11 cellular contexts compared by ENCODE assay signal in genomic region chr9:129954868-129955550, GRCh38.
DNase-seq lines count a peak whose midpoint lies in the region; ATAC-seq and TF ChIP-seq lines count a peak whose summit lies in the region.
"Had no signal": no experiment of that assay in that cellular context is flagged by ENCODE, and none has a peak within 500 bp of the region (broad histone marks: within the 10 kb centered on the region; RNA-seq: fewer than 3 reads in every experiment).

No MANE protein-coding gene starts in this region.

- no peaks in the 10 kb centered on the region for H3K9me3 ChIP-seq in right cardiac atrium (ENCODE audit: control insufficient read depth, low read length)
- H3K9me3 ChIP-seq in vagina, result no peaks in the 10 kb centered on the region
- H3K9me3 ChIP-seq in MG63, result no peaks in the 10 kb centered on the region

- H3K4me1 ChIP-seq in right cardiac atrium (ENCODE audit: control insufficient read depth, insufficient read depth, low read length) (no peaks in the 10 kb centered on the region), vagina (peaks cover 11% of the 10 kb centered on the region)

- peak overlapping the region; percentile 19 for H3K4me3 Mint-ChIP-seq in activated naive CD4-positive, alpha-beta T cell treated with anti-CD3 and anti-CD28 coated beads, Interleukin-2, amount 50 U/mL, for 24 hours
- H3K4me3 Mint-ChIP-seq in activated CD4-positive, alpha-beta memory T cell treated with anti-CD3 and anti-CD28 coated beads for 36 hours, result no peak overlapping the region

- H3K27me3 Mint-ChIP-seq in activated naive CD4-positive, alpha-beta T cell treated with anti-CD3 and anti-CD28 coated beads, Interleukin-2, amount 50 U/mL, for 24 hours, result no peaks in the 10 kb centered on the region
- H3K27me3 Mint-ChIP-seq in activated CD4-positive, alpha-beta memory T cell treated with anti-CD3 and anti-CD28 coated beads for 36 hours, result no peaks in the 10 kb centered on the region

- WGBS in right cardiac atrium, result 54% methylated on average over 6 of the region's 6 CpGs

- peak overlapping the region; percentile 91 for H3K27ac Mint-ChIP-seq in activated naive CD4-positive, alpha-beta T cell treated with anti-CD3 and anti-CD28 coated beads, Interleukin-2, amount 50 U/mL, for 24 hours
- H3K27ac Mint-ChIP-seq in activated CD4-positive, alpha-beta memory T cell treated with anti-CD3 and anti-CD28 coated beads for 36 hours, result peak overlapping the region; percentile 54

- TF ChIP-seq CTCF in vagina (IDR thresholded peaks at IDR 0.05), result no peak

- H3K36me3 ChIP-seq in vagina (peaks cover 0 to 27% of the 10 kb centered on the region in 2 donors), MG63 (peaks cover 21% of the 10 kb centered on the region)

- H3K27me3 ChIP-seq in right cardiac atrium (ENCODE audit: control insufficient read depth, insufficient read depth), result no peaks in the 10 kb centered on the region
- H3K27me3 ChIP-seq in vagina, result no peaks in the 10 kb centered on the region
- H3K27me3 ChIP-seq in MG63, result no peaks in the 10 kb centered on the region

- CTCF ChIA-PET in activated CD4-positive, alpha-beta memory T cell treated with anti-CD3 and anti-CD28 coated beads for 36 hours (lab: Charles Lee), result interaction anchor here (0.6 to 1.4 kb wide), 3 partner anchors 18 to 153 kb away, joined by 3 to 4 read pairs (median 3); no protein-coding TSS in a partner anchor

- H3K27ac ChIP-seq in right cardiac atrium (ENCODE audit: low read length) (no peak overlapping the region), vagina (peak overlapping the region; percentile 27)
- H3K27ac ChIP-seq: epithelial cell of prostate had no signal

- H3K36me3 Mint-ChIP-seq in activated naive CD4-positive, alpha-beta T cell treated with anti-CD3 and anti-CD28 coated beads, Interleukin-2, amount 50 U/mL, for 24 hours, result peaks cover 21% of the 10 kb centered on the region
- H3K36me3 Mint-ChIP-seq in activated CD4-positive, alpha-beta memory T cell treated with anti-CD3 and anti-CD28 coated beads for 36 hours, result peaks cover 51% of the 10 kb centered on the region

- peaks cover 45% of the 10 kb centered on the region for H3K4me1 Mint-ChIP-seq in activated naive CD4-positive, alpha-beta T cell treated with anti-CD3 and anti-CD28 coated beads, Interleukin-2, amount 50 U/mL, for 24 hours
- peaks cover 51% of the 10 kb centered on the region for H3K4me1 Mint-ChIP-seq in activated CD4-positive, alpha-beta memory T cell treated with anti-CD3 and anti-CD28 coated beads for 36 hours (ENCODE audit: low read depth)

- TF ChIP-seq POLR2A in vagina (IDR thresholded peaks at IDR 0.05), result no peak

- H3K4me3 ChIP-seq in right cardiac atrium (ENCODE audit: low read length) (no peak overlapping the region), vagina (no peak overlapping the region), MG63 (no peak overlapping the region)

- no peaks in the 10 kb centered on the region for H3K9me3 Mint-ChIP-seq in activated naive CD4-positive, alpha-beta T cell treated with anti-CD3 and anti-CD28 coated beads, Interleukin-2, amount 50 U/mL, for 24 hours
- no peaks in the 10 kb centered on the region for H3K9me3 Mint-ChIP-seq in activated CD4-positive, alpha-beta memory T cell treated with anti-CD3 and anti-CD28 coated beads for 36 hours

- peak; percentile 40 to 42 for ATAC-seq in right cardiac atrium

- POLR2A ChIA-PET in activated CD4-positive, alpha-beta memory T cell treated with anti-CD3 and anti-CD28 coated beads for 36 hours (lab: Charles Lee), result interaction anchor here (0.6 kb wide), 4 partner anchors 10 to 177 kb away, joined by 3 to 4 read pairs (median 3); no protein-coding TSS in a partner anchor

- intact Hi-C loops in activated CD4-positive, alpha-beta memory T cell treated with anti-CD3 and anti-CD28 coated beads for 36 hours (cut with micrococcal nuclease), result no loop called here
- intact Hi-C loops in right cardiac atrium (cut with DNase I) (no loop called here), vagina (cut with DNase I) (no loop called here)

- no peak for DNase-seq in activated naive CD4-positive, alpha-beta T cell treated with anti-CD3 and anti-CD28 coated beads, Interleukin-2, amount 50 U/mL, for 16 hours
- DNase-seq in activated CD4-positive, alpha-beta memory T cell treated with anti-CD3 and anti-CD28 coated beads for 36 hours, result no peak
- DNase-seq in right cardiac atrium (no peak), vagina (ENCODE audit: extremely low spot score in 2 of 2) (no peak), middle frontal gyrus (ENCODE audit: extremely low spot score, low spot score) (no peak), MG63 (no peak), SHP77 treated with DMSO at 0.1 percent for 48 hours (lab: John Stamatoyannopoulos, UW) (no peak)
- DNase-seq: activated CD8-positive, alpha-beta memory T cell treated with anti-CD3 and anti-CD28 coated beads, Interleukin-2, amount 50 U/mL, for 48 hours; NCI-H446 had no signal
